Comparison of ENCODE assay signal across 8 cellular contexts in genomic region chr19:45507864-45508680, GRCh38. TPM values are rescaled to one million over a fixed set of nuclear protein-coding genes. Genes with fewer than 3 reads are reported as not detected.
A peak's percentile ranks its signal among the peaks of the same experiment; 100 is the strongest.
DNase-seq lines count a peak whose midpoint lies in the region; ATAC-seq, FAIRE-seq and TF ChIP-seq lines count a peak whose summit lies in the region.

No MANE protein-coding gene starts in this region.

- in situ Hi-C loops in ACHN (cut with HindIII; ENCODE audit: low pct_ligation_motif_present, low pct_unique_long_range_greater_than_20kb, low sequenced_read_pairs) = no loop called here

- H3K4me3 Mint-ChIP-seq in dendritic cell treated with granulocyte-macrophage colony-stimulating factor and Interleukin-4, amounts not matched to agents 40 ng/mL and 50 ng/mL, for 4 days = peak overlapping the region; percentile 99

- no peak for TF ChIP-seq CTCF in lung (IDR thresholded peaks at IDR 0.05; ENCODE audit: control extremely low read depth, extremely low read depth)

- H3K27ac ChIP-seq in lung (ENCODE audit: low read depth in 1 of 2, low read length in 1 of 2) (peak overlapping the region; percentile 81 to 94), temporal lobe (ENCODE audit: low read depth, low read length) (peak overlapping the region; percentile 61)

- FAIRE-seq in HTR-8/SVneo (lab: Jason Lieb, UNC) = no peak

- peak overlapping the region; percentile 94 for H3K27ac Mint-ChIP-seq in dendritic cell treated with granulocyte-macrophage colony-stimulating factor and Interleukin-4, amounts not matched to agents 40 ng/mL and 50 ng/mL, for 4 days

- WGBS in lung, 2 donors = 0% methylated on average over 41 to 44 of the region's 44 CpGs

- intact Hi-C loops in dendritic cell treated with granulocyte-macrophage colony-stimulating factor and Interleukin-4, amounts not matched to agents 40 ng/mL and 50 ng/mL, for 4 days (cut with micrococcal nuclease) = loop anchor here (2.0 kb wide), 1 partner anchor 15 kb away; no protein-coding TSS in a partner anchor

- H3K36me3 Mint-ChIP-seq in dendritic cell treated with granulocyte-macrophage colony-stimulating factor and Interleukin-4, amounts not matched to agents 40 ng/mL and 50 ng/mL, for 4 days (ENCODE audit: low read depth) = peaks cover 62% of the 10 kb centered on the region

- H3K4me1 Mint-ChIP-seq in dendritic cell treated with granulocyte-macrophage colony-stimulating factor and Interleukin-4, amounts not matched to agents 40 ng/mL and 50 ng/mL, for 4 days (ENCODE audit: low read depth) = peaks cover 63% of the 10 kb centered on the region

- peak overlapping the region; percentile 85 for H3K4me3 ChIP-seq in lung

- DNase-seq in ACHN (peak; percentile 22), HCEC 1CT (peak; percentile 25), T-helper 9 cell (peak; percentile 37), lung (ENCODE audit: low spot score) (no peak), superior temporal gyrus (ENCODE audit: extremely low spot score) (no peak), HTR-8/SVneo (ENCODE audit: insufficient read length, low spot score) (no peak)

- no peaks in the 10 kb centered on the region for H3K27me3 Mint-ChIP-seq in dendritic cell treated with granulocyte-macrophage colony-stimulating factor and Interleukin-4, amounts not matched to agents 40 ng/mL and 50 ng/mL, for 4 days

- no peaks in the 10 kb centered on the region for H3K36me3 ChIP-seq in lung (ENCODE audit: control insufficient read depth in 2 of 2, insufficient read depth in 2 of 2, low read length in 2 of 2)

- no peak for ATAC-seq in lung (ENCODE audit: insufficient read depth, low FRiP score)

- no peaks in the 10 kb centered on the region for H3K9me3 ChIP-seq in lung (ENCODE audit: control insufficient read depth in 2 of 2, insufficient read depth in 1 of 2, low read length in 1 of 2)

- no peaks in the 10 kb centered on the region for H3K9me3 Mint-ChIP-seq in dendritic cell treated with granulocyte-macrophage colony-stimulating factor and Interleukin-4, amounts not matched to agents 40 ng/mL and 50 ng/mL, for 4 days

- H3K27me3 ChIP-seq in lung (ENCODE audit: control insufficient read depth, insufficient read depth) = no peaks in the 10 kb centered on the region

- H3K4me1 ChIP-seq in lung (ENCODE audit: control insufficient read depth in 2 of 2, insufficient read depth in 2 of 2, low read length in 2 of 2) = peaks cover 3 to 7% of the 10 kb centered on the region in 2 donors

RNA-seq across cellular contexts. Expression of gene VASP, which starts 0.8 kb away (rescaled TPM):
- total RNA-seq in lung (100 to 1,000 TPM in 1 of 2 donors, 10 to 100 TPM in 1; 49.1 to 211 TPM), temporal lobe (9.3 TPM)
- polyA plus RNA-seq in lung = 100 to 1,000 TPM; 129 to 237 TPM

RNA-seq across cellular contexts. Expression of gene PPM1N, which starts 9.8 kb away (rescaled TPM):
- total RNA-seq in lung (1 to 10 TPM in 1 of 2 donors, under 1 TPM in 1; 0.37 to 2.3 TPM), temporal lobe (0.25 TPM)
- 1 to 10 TPM; 1.0 to 8.1 TPM for polyA plus RNA-seq in lung

RNA-seq across cellular contexts. Expression of gene RTN2, which starts 11.2 kb away (rescaled TPM):
- 10 to 100 TPM in 1 of 2 donors, 1 to 10 TPM in 1; 5.4 to 10.9 TPM for total RNA-seq in lung
- polyA plus RNA-seq in lung = 10 to 100 TPM in 1 of 2 donors, 1 to 10 TPM in 1; 8.3 to 10.3 TPM
- 58.8 TPM for total RNA-seq in temporal lobe

RNA-seq across cellular contexts. Expression of gene FOSB, which starts 40.3 kb away (rescaled TPM):
- total RNA-seq in lung (10 to 100 TPM in 1 of 2 donors, 1 to 10 TPM in 1; 9.9 to 24.2 TPM), temporal lobe (0.49 TPM)
- polyA plus RNA-seq in lung = 10 to 100 TPM in 1 of 2 donors, 1 to 10 TPM in 1; 7.9 to 22.8 TPM

Comparison
In these comparisons a context has a peak if more than half of its experiments do, and no peak if none do; other contexts are left out.
1. DNase-seq: peak in ACHN (single experiment), HCEC 1CT (single experiment) and T-helper 9 cell (single experiment); none in lung (single experiment), superior temporal gyrus (single experiment) and HTR-8/SVneo (single experiment).